ENCODE assay signal across 34 cellular contexts in genomic region chr1:223521150-223521549, GRCh38.
"Had no signal": no experiment of that assay in that cellular context is flagged by ENCODE, and none has a peak within 500 bp of the region (broad histone marks: within the 10 kb centered on the region; RNA-seq: fewer than 3 reads in every experiment).

No MANE protein-coding gene starts in this region.

- DNase-seq: Karpas-422, Kasumi-1, MG63, MM.1S, MV-4-11, NCI-H1048, NCI-H1092, NCI-H1092 treated with DMSO at 0.1 percent for 48 hours, NCI-H1105, NCI-H1105 treated with DMSO at 0.1 percent for 48 hours, NCI-H1417, NCI-H1417 treated with DMSO at 0.1 percent for 48 hours, NCI-H1436, NCI-H1436 treated with DMSO at 0.1 percent for 48 hours, NCI-H146, NCI-H1694, NCI-H1694 treated with DMSO at 0.1 percent for 48 hours, NCI-H187, NCI-H187 treated with DMSO at 0.1 percent for 48 hours, NCI-H1930, NCI-H2029, NCI-H2029 treated with DMSO at 0.1 percent for 48 hours, NCI-H2081, NCI-H2081 treated with DMSO at 0.1 percent for 48 hours, NCI-H2107, NCI-H2171 treated with DMSO at 0.1 percent for 48 hours, NCI-H2227 treated with DMSO at 0.1 percent for 48 hours, NCI-H226, NCI-H345, NCI-H446, NCI-H446 treated with DMSO at 0.1 percent for 48 hours, NCI-H510A, NCI-H510A treated with DMSO at 0.1 percent for 48 hours, NCI-H524 had no signal

- H3K36me3 ChIP-seq: MG63 had no signal

- H3K27me3 ChIP-seq: MG63 had no signal

- H3K9me3 ChIP-seq: MG63 had no signal

- H3K4me3 ChIP-seq: MG63 had no signal
